Comparison of ENCODE assay signal across 8 cellular contexts in the genomic region with DNA sequence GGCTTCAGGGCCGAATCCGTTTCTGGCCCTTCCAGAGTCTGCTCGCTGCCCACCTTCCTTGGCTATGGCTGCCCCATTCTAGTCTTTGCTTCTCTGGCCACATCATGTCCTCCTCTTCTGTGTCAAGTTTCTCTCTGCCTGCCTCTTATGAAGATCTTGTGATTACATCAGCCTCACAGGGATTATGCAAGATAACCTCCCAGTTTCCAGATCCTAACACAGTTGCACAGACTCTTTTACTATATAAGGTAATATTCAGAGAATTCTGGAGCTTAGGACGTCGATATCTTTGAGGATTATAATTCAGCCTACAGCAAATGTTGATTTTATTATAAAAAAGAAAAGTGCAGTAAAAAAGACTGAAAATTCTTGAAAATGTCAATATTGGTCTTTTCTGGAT. TPM values are rescaled to one million over a fixed set of nuclear protein-coding genes. Genes with fewer than 3 reads are reported as not detected.
DNase-seq lines count a peak whose midpoint lies in the region; ATAC-seq and TF ChIP-seq lines count a peak whose summit lies in the region.
"Not testable (repeated sequence)": the region's sequence is repeated elsewhere in the genome, so short reads cannot be mapped to it uniquely, and the experiment has no call there.

No MANE protein-coding gene starts in this region.

- intact Hi-C loops in body of pancreas (cut with DNase I); left ventricle myocardium superior (cut with micrococcal nuclease); right lobe of liver (cut with DNase I); psoas muscle (cut with DNase I); aorta (cut with DNase I): not testable (repeated sequence)

- TF ChIP-seq POLR2A in body of pancreas (IDR thresholded peaks at IDR 0.05); right lobe of liver (IDR thresholded peaks at IDR 0.05): not testable (repeated sequence)

- not testable (repeated sequence) for H3K27ac ChIP-seq in body of pancreas; right lobe of liver; psoas muscle; aorta (ENCODE audit: low read depth in 1 of 2, low read length in 2 of 2)

- not testable (repeated sequence) for H3K27me3 ChIP-seq in body of pancreas; right lobe of liver; psoas muscle (ENCODE audit: insufficient read depth in 3 of 3, low read length in 2 of 3); aorta (ENCODE audit: control insufficient read depth in 1 of 2, insufficient read depth in 2 of 2, low read length in 1 of 2)

- H3K36me3 ChIP-seq in body of pancreas (replicated peaks in 1 of 2; ENCODE audit: insufficient read depth in 1 of 2, low read depth in 2 of 2); right lobe of liver; psoas muscle (ENCODE audit: insufficient read depth in 1 of 2, low read depth in 1 of 2); aorta (ENCODE audit: control insufficient read depth in 1 of 2, insufficient read depth in 2 of 2, low read length in 1 of 2): not testable (repeated sequence)

- DNase-seq in CD1c-positive myeloid dendritic cell (ENCODE audit: extremely low spot score): peak; percentile 0
- peak; percentile 5 for DNase-seq in OCI-M1 (lab: John Stamatoyannopoulos, UW)
- not testable (repeated sequence) for DNase-seq in body of pancreas, left ventricle myocardium superior, right lobe of liver, psoas muscle, aorta
- peak; percentile 13 for DNase-seq in fibroblast of the aortic adventitia (ENCODE audit: low read depth)

- ATAC-seq in body of pancreas: peak; percentile 40
- peak; percentile 16 for ATAC-seq in left ventricle myocardium superior
- ATAC-seq in right lobe of liver: peak; percentile 48 to 79 (median 54)
- peak in 3 of 4 donors; percentile 19 to 57 (median 44) for ATAC-seq in psoas muscle
- ATAC-seq in aorta (ENCODE audit: low FRiP score): peak; percentile 65

- H3K4me1 ChIP-seq in body of pancreas; right lobe of liver; psoas muscle; aorta (ENCODE audit: control insufficient read depth in 1 of 2, insufficient read depth in 2 of 2, low read length in 2 of 2): not testable (repeated sequence)

- WGBS in body of pancreas, 2 donors: 63 to 90% methylated on average over 2 of the region's 5 CpGs
- 18% methylated on average over 2 of the region's 5 CpGs for WGBS in right lobe of liver (ENCODE audit: insufficient coverage, low coverage, low lambda C conversion rate, missing lambda C conversion rate)
- 52 to 59% (median 54%) methylated on average over 2 of the region's 5 CpGs for WGBS in psoas muscle, 3 donors
- WGBS in aorta, 2 donors: 20 to 22% methylated on average over 2 of the region's 5 CpGs

- TF ChIP-seq CTCF in body of pancreas (IDR thresholded peaks at IDR 0.05); fibroblast of the aortic adventitia (IDR thresholded peaks at IDR 0.05; ENCODE audit: insufficient read depth, low read length); right lobe of liver (IDR thresholded peaks at IDR 0.05); psoas muscle (IDR thresholded peaks at IDR 0.05): not testable (repeated sequence)

- H3K9me3 ChIP-seq in body of pancreas; right lobe of liver; psoas muscle; aorta (ENCODE audit: control insufficient read depth, low read length): not testable (repeated sequence)

- H3K4me3 ChIP-seq in body of pancreas; fibroblast of the aortic adventitia (ENCODE audit: low read depth, low read length); right lobe of liver; psoas muscle; aorta (ENCODE audit: low read length in 2 of 2): not testable (repeated sequence)

RNA-seq across cellular contexts. Expression of gene NPIPB11, which starts 52.0 kb away (rescaled TPM):
- total RNA-seq in body of pancreas (1 to 10 TPM in 1 of 2 donors, under 1 TPM in 1; 0.78 to 1.6 TPM), fibroblast of the aortic adventitia (ENCODE audit: low replicate concordance) (3.7 TPM in 1 of 2 replicates, not detected in the other), left ventricle myocardium superior (0.42 TPM), right lobe of liver (under 1 TPM; 0.29 to 0.60 (median 0.35) TPM), psoas muscle (1 to 10 TPM in 1 of 4 donors, under 1 TPM in 3; 0.41 to 1.2 (median 0.47) TPM), aorta (1 to 10 TPM; 1.1 to 2.0 TPM)
- polyA plus RNA-seq in psoas muscle (under 1 TPM; 0.35 to 0.99 (median 0.60) TPM), aorta (1 to 10 TPM in 1 of 2 donors, not detected in 1; 3.3 TPM)
